Comparison of ENCODE assay signal across 28 cellular contexts in the genomic region with DNA sequence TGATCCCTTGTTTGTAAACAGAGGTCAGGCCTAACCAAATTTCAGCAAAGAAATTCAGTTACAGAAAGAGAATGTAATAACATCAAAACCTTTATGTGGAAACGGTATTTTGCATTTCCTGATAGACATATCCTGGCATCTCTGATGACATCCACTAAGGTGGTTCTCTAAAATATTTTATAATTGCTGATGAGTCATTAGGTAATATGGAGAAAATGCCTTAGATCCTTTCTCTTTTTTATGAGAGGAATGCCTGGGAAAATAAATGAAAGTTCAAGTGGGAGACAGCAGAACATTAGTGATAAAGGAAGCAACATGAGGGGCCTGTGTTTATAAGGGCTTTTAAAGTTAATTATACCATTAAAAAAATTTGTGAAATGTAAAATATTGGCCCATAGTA.
"Had no signal": no experiment of that assay in that cellular context is flagged by ENCODE, and none has a peak within 500 bp of the region (broad histone marks: within the 10 kb centered on the region; RNA-seq: fewer than 3 reads in every experiment).

No MANE protein-coding gene starts in this region.

- ATAC-seq: activated CD8-positive, alpha-beta T cell treated with anti-CD3 and anti-CD28 coated beads for 36 hours; activated T-cell treated with anti-CD3 and anti-CD28 coated beads, Interleukin-2, amount 50 U/mL, for 72 hours; Panc1; T-helper 17 cell had no signal

- H3K27me3 ChIP-seq: brain microvascular endothelial cell, cardiac muscle cell, SJCRH30 had no signal

- H3K4me2 ChIP-seq: KMS-11 had no signal

- H3K4me1 ChIP-seq: SJCRH30 had no signal

- H3K9me3 Mint-ChIP-seq: activated CD8-positive, alpha-beta T cell treated with anti-CD3 and anti-CD28 coated beads for 36 hours; activated T-cell treated with anti-CD3 and anti-CD28 coated beads, Interleukin-2, amount 50 U/mL, for 72 hours; activated T-helper 2 cell treated with anti-CD3 and anti-CD28 coated beads, Interferon-gamma antibody, Interleukin-2, Interleukin-4, amounts not matched to agents 10 μg/mL and 5 μg/mL and 100 μg/mL, durations not matched to agents 14 hours and 24 hours and 36 hours had no signal

- H3K36me3 ChIP-seq: brain microvascular endothelial cell, cardiac muscle cell, SJCRH30 had no signal

- DNase-seq: activated CD4-positive, CD25-positive, alpha-beta regulatory T cell; activated CD8-positive, alpha-beta memory T cell treated with anti-CD3 and anti-CD28 coated beads, Interleukin-2, amount 50 U/mL, for 4 hours; activated CD8-positive, alpha-beta T cell treated with anti-CD3 and anti-CD28 coated beads for 36 hours; activated gamma-delta T cell treated with Interleukin-2 at 50 U/mL for 16 hours; activated T-cell treated with anti-CD3 and anti-CD28 coated beads, Interleukin-2, amount 50 U/mL, for 72 hours; amygdala; brain microvascular endothelial cell; MV-4-11; NCI-H1092 treated with DMSO at 0.1 percent for 48 hours; NCI-H1417 treated with DMSO at 0.1 percent for 48 hours; NCI-H1694; NCI-H2029; NCI-H2107; NCI-H2171 treated with DMSO at 0.1 percent for 48 hours; NCI-H226; NCI-H526; NCI-H82; Right ventricle myocardium superior; RPMI8226; SJCRH30; T-helper 17 cell; T1000 had no signal

- H3K4me3 Mint-ChIP-seq: activated CD8-positive, alpha-beta T cell treated with anti-CD3 and anti-CD28 coated beads for 36 hours; activated naive CD8-positive, alpha-beta T cell; T-helper 17 cell had no signal

- H3K27ac Mint-ChIP-seq: activated CD8-positive, alpha-beta T cell treated with anti-CD3 and anti-CD28 coated beads for 36 hours; activated naive CD8-positive, alpha-beta T cell; activated T-cell treated with anti-CD3 and anti-CD28 coated beads, Interleukin-2, amount 50 U/mL, for 72 hours; activated T-helper 2 cell treated with anti-CD3 and anti-CD28 coated beads, Interferon-gamma antibody, Interleukin-2, Interleukin-4, amounts not matched to agents 10 μg/mL and 5 μg/mL and 100 μg/mL, durations not matched to agents 14 hours and 24 hours and 36 hours; T-helper 17 cell had no signal

- H3K4me3 ChIP-seq: cardiac muscle cell, SJCRH30 had no signal

- H3K36me3 Mint-ChIP-seq: activated naive CD8-positive, alpha-beta T cell had no signal

- H3K27me3 Mint-ChIP-seq: activated CD8-positive, alpha-beta T cell treated with anti-CD3 and anti-CD28 coated beads for 36 hours; activated naive CD8-positive, alpha-beta T cell; T-helper 17 cell had no signal

- H3K27ac ChIP-seq: brain microvascular endothelial cell, cardiac muscle cell, KMS-11, SJCRH30, VCaP had no signal

- H3K9ac ChIP-seq: KMS-11 had no signal
